26 cellular contexts compared by ENCODE assay signal in the genomic region with DNA sequence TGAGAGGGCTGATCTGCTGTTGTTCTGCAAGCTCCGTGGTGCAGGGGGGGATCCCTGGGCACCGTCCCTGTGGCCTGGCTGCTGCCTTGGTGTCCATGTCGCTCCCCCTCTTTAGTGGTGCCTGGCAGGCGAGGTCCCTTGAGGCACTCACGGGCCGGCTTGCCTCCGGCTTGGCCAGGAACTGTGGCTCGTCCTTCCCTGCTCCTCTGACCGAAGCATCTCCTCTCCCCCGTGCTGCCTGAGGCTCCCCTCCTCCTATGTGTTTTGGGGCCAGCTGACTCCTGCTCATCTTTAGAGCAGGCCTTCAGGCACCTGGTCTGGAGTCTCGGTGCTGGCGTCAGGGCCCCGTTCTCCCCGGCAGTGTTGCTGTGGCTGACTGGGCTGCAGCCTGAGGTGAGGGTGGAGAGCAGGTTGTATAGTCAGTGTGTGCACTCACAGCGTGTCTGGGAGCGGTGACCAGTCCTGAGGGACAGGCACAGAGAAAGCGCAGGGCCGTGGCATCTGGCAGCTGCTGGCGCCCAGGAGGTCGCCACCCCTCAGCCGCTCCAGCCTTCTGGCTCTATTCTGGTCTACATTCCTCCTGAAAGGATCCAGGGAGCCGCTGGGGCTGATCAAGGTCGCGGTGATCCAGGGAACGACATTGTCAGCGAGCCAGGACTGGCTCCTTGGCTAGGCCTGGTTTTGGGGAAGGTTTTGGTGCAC. TPM values are rescaled to one million over a fixed set of nuclear protein-coding genes. Genes with fewer than 3 reads are reported as not detected.
A peak's percentile ranks its signal among the peaks of the same experiment; 100 is the strongest.
DNase-seq lines count a peak whose midpoint lies in the region; ATAC-seq, FAIRE-seq and TF ChIP-seq lines count a peak whose summit lies in the region.
"Had no signal": no experiment of that assay in that cellular context is flagged by ENCODE, and none has a peak within 500 bp of the region (broad histone marks: within the 10 kb centered on the region; RNA-seq: fewer than 3 reads in every experiment).

No MANE protein-coding gene starts in this region.

- H4K20me1 ChIP-seq in HepG2 (ENCODE audit: insufficient read depth, low read length), result no peaks in the 10 kb centered on the region

- H3K9me3 ChIP-seq in HepG2 (ENCODE audit: low read length), result no peaks in the 10 kb centered on the region
- no peaks in the 10 kb centered on the region for H3K9me3 ChIP-seq in right lobe of liver
- H3K9me3 ChIP-seq in right cardiac atrium (ENCODE audit: control insufficient read depth, low read length), result no peaks in the 10 kb centered on the region
- H3K9me3 ChIP-seq in vagina, result no peaks in the 10 kb centered on the region
- H3K9me3 ChIP-seq: HAP-1, lower lobe of right lung, psoas muscle had no signal

- H2AFZ ChIP-seq in HepG2 (ENCODE audit: low read length), result no peak overlapping the region

- in situ Hi-C loops in HepG2 (cut with HindIII; ENCODE audit: extremely low pct_ligation_motif_present, low pct_unique_long_range_greater_than_20kb), result loop anchor here (10.0 kb wide), 1 partner anchor 297 kb away; a partner anchor contains a TSS

- H3K4me3 ChIP-seq in HepG2 (replicated peaks in 1 of 3; ENCODE audit: insufficient read depth in 1 of 3, low read depth in 2 of 3, low read length in 3 of 3) (no peak overlapping the region), right lobe of liver (no peak overlapping the region), right cardiac atrium (ENCODE audit: low read length) (no peak overlapping the region), vagina (no peak overlapping the region)
- H3K4me3 ChIP-seq: GM12878, HAP-1, lower lobe of right lung, psoas muscle, skin epidermis had no signal

- ATAC-seq in HepG2 (no peak), right lobe of liver (no peak), right cardiac atrium (no peak)
- ATAC-seq: effector memory CD8-positive, alpha-beta T cell; GM12878; lower lobe of right lung; psoas muscle had no signal

- H3K4me1 ChIP-seq in HepG2 (ENCODE audit: insufficient read depth, low read length), result 0 out of 2 replicates have a peak, but pooled peaks cover 5% of the 10 kb centered on the region
- H3K4me1 ChIP-seq in right lobe of liver, result no peaks in the 10 kb centered on the region
- H3K4me1 ChIP-seq in right cardiac atrium (ENCODE audit: control insufficient read depth, insufficient read depth, low read length), result peaks cover 5% of the 10 kb centered on the region
- H3K4me1 ChIP-seq in vagina, result peaks cover 8% of the 10 kb centered on the region
- H3K4me1 ChIP-seq: HAP-1 had no signal

- intact Hi-C loops in HepG2 (cut with micrococcal nuclease; ENCODE audit: unreplicated experiment) (loop anchor here (5.0 to 10.0 kb wide), 2 partner anchors 103 to 299 kb away; a partner anchor contains a TSS), right lobe of liver (cut with DNase I) (loop anchor here in 1 of 2 donors (10.0 kb wide), 2 partner anchors 67 to 157 kb away; no protein-coding TSS in a partner anchor), right cardiac atrium (cut with DNase I) (loop anchor here in 1 of 4 donors (10.0 kb wide), 3 partner anchors 67 to 103 kb away; a partner anchor contains a TSS), vagina (cut with DNase I) (no loop called here)
- intact Hi-C loops in dendritic cell treated with granulocyte-macrophage colony-stimulating factor and Interleukin-4, amounts not matched to agents 40 ng/mL and 50 ng/mL, for 4 days (cut with micrococcal nuclease), result loop anchor here (10.0 kb wide), 1 partner anchor 297 kb away; a partner anchor contains a TSS

- TF ChIP-seq CTCF in HepG2 (CRISPR knock-in tag; IDR thresholded peaks at IDR 0.05), result no peak
- no peak for TF ChIP-seq CTCF in right lobe of liver (IDR thresholded peaks at IDR 0.05)
- no peak for TF ChIP-seq CTCF in vagina (IDR thresholded peaks at IDR 0.05)

- WGBS in HepG2 (ENCODE audit: low lambda C conversion rate), result 94% methylated on average over 25 of the region's 26 CpGs
- no CpG with 5 or more reads among the region's 26 CpGs for WGBS in right lobe of liver (ENCODE audit: insufficient coverage, low coverage, low lambda C conversion rate, missing lambda C conversion rate)
- 72% methylated on average over 26 of the region's 26 CpGs for WGBS in right cardiac atrium

- TF ChIP-seq RAD21 in HepG2 (CRISPR knock-in tag; IDR thresholded peaks at IDR 0.05), result no peak

- no peaks in the 10 kb centered on the region for H3K9me3 Mint-ChIP-seq in dendritic cell treated with granulocyte-macrophage colony-stimulating factor and Interleukin-4, amounts not matched to agents 40 ng/mL and 50 ng/mL, for 4 days
- H3K9me3 Mint-ChIP-seq in activated CD4-positive, alpha-beta memory T cell treated with anti-CD3 and anti-CD28 coated beads, Interleukin-2, amount 10 ng/mL, durations not matched to agents 7 days and 5 days, result no peaks in the 10 kb centered on the region
- H3K9me3 Mint-ChIP-seq: activated naive CD8-positive, alpha-beta T cell treated with anti-CD3 and anti-CD28 coated beads, Interleukin-2, amount 10 ng/mL, durations not matched to agents 7 days and 5 days; effector memory CD8-positive, alpha-beta T cell; T-helper 2 cell treated with Interferon-gamma antibody and Interleukin-4, amounts not matched to agents 5 μg/mL and 100 μg/mL, for 36 hours had no signal

- H3K4me2 ChIP-seq in HepG2 (ENCODE audit: low read depth, low read length), result no peak overlapping the region

- H3K79me2 ChIP-seq in HepG2 (ENCODE audit: insufficient read depth, low read length), result no peaks in the 10 kb centered on the region

- no peak overlapping the region for H3K27ac ChIP-seq in HepG2 (ENCODE audit: extremely low read length, insufficient read depth, low read length)
- H3K27ac ChIP-seq in right lobe of liver, result no peak overlapping the region
- H3K27ac ChIP-seq in right cardiac atrium (ENCODE audit: low read length), result no peak overlapping the region
- H3K27ac ChIP-seq in vagina, result peak overlapping the region; percentile 4
- H3K27ac ChIP-seq: lower lobe of right lung, psoas muscle, VCaP had no signal

- TF ChIP-seq POLR2A in HepG2 (IDR thresholded peaks at IDR 0.05; ENCODE audit: insufficient read depth in 1 of 2, low read depth in 2 of 2, low read length in 2 of 2) (0 out of 4 replicates have a peak, but pooled peaks of 1 of the 2 experiments have one; percentile 31), right lobe of liver (IDR thresholded peaks at IDR 0.05) (no peak), vagina (IDR thresholded peaks at IDR 0.05) (no peak), GM12891 (IDR thresholded peaks at IDR 0.05; ENCODE audit: low read depth, low read length) (no peak)

- FAIRE-seq in HepG2 (lab: Jason Lieb, UNC) (no peak), GM12891 (lab: Jason Lieb, UNC) (no peak)
- FAIRE-seq: GM12878, keratinocyte, urothelium cell line had no signal

- DNase-seq in HepG2 (ENCODE audit: low spot score) (no peak), right lobe of liver (no peak), right cardiac atrium (peak; percentile 14 to 43 (median 42)), vagina (ENCODE audit: extremely low spot score in 2 of 2) (no peak), GM12891 (ENCODE audit: insufficient read length, low spot score) (no peak)
- no peak for DNase-seq in activated CD8-positive, alpha-beta memory T cell treated with anti-CD3 and anti-CD28 coated beads, Interleukin-2, amount 50 U/mL, for 4 hours
- DNase-seq in activated CD4-positive, alpha-beta memory T cell treated with anti-CD3 and anti-CD28 coated beads, Interleukin-2, amount 10 ng/mL, durations not matched to agents 7 days and 5 days, result no peak
- DNase-seq: activated CD4-positive, alpha-beta T cell treated with anti-CD3 and anti-CD28 coated beads, Interleukin-2, amount 50 U/mL, for 1 hour; activated CD8-positive, alpha-beta memory T cell treated with anti-CD3 and anti-CD28 coated beads, Interleukin-2, amount 50 U/mL, for 48 hours; activated effector memory CD4-positive, alpha-beta T cell treated with anti-CD3 and anti-CD28 coated beads, Interleukin-2, amount 50 U/mL, for 16 hours; activated naive CD8-positive, alpha-beta T cell treated with anti-CD3 and anti-CD28 coated beads, Interleukin-2, amount 10 ng/mL, durations not matched to agents 7 days and 5 days; effector memory CD8-positive, alpha-beta T cell; Kasumi-1; lower lobe of right lung; NCI-H1048; NCI-H1694 treated with DMSO at 0.1 percent for 48 hours; NCI-H526 treated with DMSO at 0.1 percent for 48 hours had no signal

- no TSS peak for BruUV-seq in HepG2 (replicated peaks; lab: Mats Ljungman, UMichigan)

- CTCF ChIA-PET in HepG2 (lab: Yijun Ruan, JAX; ENCODE audit: low intra/inter-chr PET ratio, low total read pairs), result no interaction called here
- CTCF ChIA-PET in activated CD4-positive, alpha-beta memory T cell treated with anti-CD3 and anti-CD28 coated beads, Interleukin-2, amount 10 ng/mL, durations not matched to agents 7 days and 5 days (lab: Charles Lee), result no interaction called here

- H3K36me3 Mint-ChIP-seq in dendritic cell treated with granulocyte-macrophage colony-stimulating factor and Interleukin-4, amounts not matched to agents 40 ng/mL and 50 ng/mL, for 4 days (ENCODE audit: low read depth), result peaks cover 100% of the 10 kb centered on the region
- peaks cover 9% of the 10 kb centered on the region for H3K36me3 Mint-ChIP-seq in activated CD4-positive, alpha-beta memory T cell treated with anti-CD3 and anti-CD28 coated beads, Interleukin-2, amount 10 ng/mL, durations not matched to agents 7 days and 5 days (ENCODE audit: low read depth)

- TF ChIP-seq EP300 in HepG2 (IDR thresholded peaks at IDR 0.05; ENCODE audit: low read depth in 2 of 2, low read length in 2 of 2), result no peak
- no peak for TF ChIP-seq EP300 in HepG2 (CRISPR knock-in tag; IDR thresholded peaks at IDR 0.05; ENCODE audit: borderline replicate concordance)

- peaks cover 44% of the 10 kb centered on the region for H3K4me1 Mint-ChIP-seq in dendritic cell treated with granulocyte-macrophage colony-stimulating factor and Interleukin-4, amounts not matched to agents 40 ng/mL and 50 ng/mL, for 4 days (ENCODE audit: low read depth)
- H3K4me1 Mint-ChIP-seq in activated CD4-positive, alpha-beta memory T cell treated with anti-CD3 and anti-CD28 coated beads, Interleukin-2, amount 10 ng/mL, durations not matched to agents 7 days and 5 days, result peaks cover 2% of the 10 kb centered on the region
- H3K4me1 Mint-ChIP-seq: activated naive CD8-positive, alpha-beta T cell treated with anti-CD3 and anti-CD28 coated beads, Interleukin-2, amount 10 ng/mL, durations not matched to agents 7 days and 5 days had no signal

- POLR2A ChIA-PET in HepG2 (lab: Yijun Ruan, JAX), result no interaction called here
- POLR2A ChIA-PET in activated CD4-positive, alpha-beta memory T cell treated with anti-CD3 and anti-CD28 coated beads, Interleukin-2, amount 10 ng/mL, durations not matched to agents 7 days and 5 days (lab: Charles Lee), result no interaction called here

- H3K27me3 Mint-ChIP-seq in dendritic cell treated with granulocyte-macrophage colony-stimulating factor and Interleukin-4, amounts not matched to agents 40 ng/mL and 50 ng/mL, for 4 days, result no peaks in the 10 kb centered on the region
- H3K27me3 Mint-ChIP-seq in activated CD4-positive, alpha-beta memory T cell treated with anti-CD3 and anti-CD28 coated beads, Interleukin-2, amount 10 ng/mL, durations not matched to agents 7 days and 5 days, result no peaks in the 10 kb centered on the region
- H3K27me3 Mint-ChIP-seq: activated naive CD8-positive, alpha-beta T cell treated with anti-CD3 and anti-CD28 coated beads, Interleukin-2, amount 10 ng/mL, durations not matched to agents 7 days and 5 days; effector memory CD8-positive, alpha-beta T cell had no signal

- no peak overlapping the region for H3K4me3 Mint-ChIP-seq in dendritic cell treated with granulocyte-macrophage colony-stimulating factor and Interleukin-4, amounts not matched to agents 40 ng/mL and 50 ng/mL, for 4 days
- H3K4me3 Mint-ChIP-seq in activated CD4-positive, alpha-beta memory T cell treated with anti-CD3 and anti-CD28 coated beads, Interleukin-2, amount 10 ng/mL, durations not matched to agents 7 days and 5 days, result no peak overlapping the region
- H3K4me3 Mint-ChIP-seq: activated naive CD8-positive, alpha-beta T cell treated with anti-CD3 and anti-CD28 coated beads, Interleukin-2, amount 10 ng/mL, durations not matched to agents 7 days and 5 days; effector memory CD8-positive, alpha-beta T cell; T-helper 2 cell treated with Interferon-gamma antibody and Interleukin-4, amounts not matched to agents 5 μg/mL and 100 μg/mL, for 36 hours had no signal

- H3K27me3 ChIP-seq in HepG2 (ENCODE audit: control insufficient read depth in 1 of 2, insufficient read depth in 2 of 2, low read length in 2 of 2) (no peaks in the 10 kb centered on the region), right lobe of liver (no peaks in the 10 kb centered on the region), right cardiac atrium (ENCODE audit: control insufficient read depth, insufficient read depth) (no peaks in the 10 kb centered on the region), vagina (no peaks in the 10 kb centered on the region)

- no peak overlapping the region for H3K9ac ChIP-seq in HepG2 (ENCODE audit: insufficient read depth, low read depth, low read length)

- H3K36me3 ChIP-seq in HepG2 (replicated peaks in 1 of 2; ENCODE audit: control insufficient read depth in 1 of 2, insufficient read depth in 2 of 2, low read length in 2 of 2), result peaks cover 28 to 41% of the 10 kb centered on the region in 2 experiments
- H3K36me3 ChIP-seq in right lobe of liver, result peaks cover 0 to 4% (median 0%) of the 10 kb centered on the region in 4 donors
- peaks cover 0 to 48% of the 10 kb centered on the region in 2 donors for H3K36me3 ChIP-seq in vagina

- peak overlapping the region; percentile 57 for H3K27ac Mint-ChIP-seq in dendritic cell treated with granulocyte-macrophage colony-stimulating factor and Interleukin-4, amounts not matched to agents 40 ng/mL and 50 ng/mL, for 4 days
- H3K27ac Mint-ChIP-seq in activated CD4-positive, alpha-beta memory T cell treated with anti-CD3 and anti-CD28 coated beads, Interleukin-2, amount 10 ng/mL, durations not matched to agents 7 days and 5 days, result no peak overlapping the region
- H3K27ac Mint-ChIP-seq: activated naive CD8-positive, alpha-beta T cell treated with anti-CD3 and anti-CD28 coated beads, Interleukin-2, amount 10 ng/mL, durations not matched to agents 7 days and 5 days; T-helper 2 cell treated with Interferon-gamma antibody and Interleukin-4, amounts not matched to agents 5 μg/mL and 100 μg/mL, for 36 hours had no signal

RNA-seq across cellular contexts. Expression of a gene that starts 43.7 kb away (rescaled TPM):
- total RNA-seq in HepG2 (2016; rRNA removed; fragmentation: Illumina TruSeq; extraction: Trizol), result 82.0 and 86.3 TPM in 2 replicates
- total RNA-seq in HepG2 (2016; cell fraction: cytosol; rRNA removed; fragmentation: Illumina TruSeq; extraction: Trizol; ENCODE audit: low read depth), result 5.4 and 6.5 TPM in 2 replicates
- total RNA-seq in HepG2 (2016; cell fraction: insoluble cytoplasmic fraction; rRNA removed; fragmentation: Illumina TruSeq; extraction: Trizol), result 69.1 and 89.6 TPM in 2 replicates
- 18.0 and 19.5 TPM in 2 replicates for total RNA-seq in HepG2 (2016; cell fraction: membrane; rRNA removed; fragmentation: Illumina TruSeq; extraction: Trizol)
- 59.8 and 63.0 TPM in 2 replicates for total RNA-seq in HepG2 (2016; cell fraction: nucleus; rRNA removed; fragmentation: Illumina TruSeq; extraction: Trizol)
- 24.2 and 37.5 TPM in 2 replicates for polyA plus RNA-seq in HepG2 (2011; rRNA removed)
- 24.4 and 27.4 TPM in 2 replicates for polyA plus RNA-seq in HepG2 (2011; cell fraction: cytosol; rRNA removed)
- polyA plus RNA-seq in HepG2 (2011; cell fraction: nucleus; rRNA removed), result 111 and 112 TPM in 2 replicates
- polyA plus RNA-seq in HepG2 (2012), result 26.9 and 46.5 TPM in 2 replicates
- polyA plus RNA-seq in HepG2 (2016; cell fraction: cytosol; fragmentation: Illumina TruSeq; extraction: Trizol; ENCODE audit: low read depth), result 3.5 TPM in 2 replicates
- 45.7 and 58.6 TPM in 2 replicates for polyA plus RNA-seq in HepG2 (2016; cell fraction: insoluble cytoplasmic fraction; fragmentation: Illumina TruSeq; extraction: Trizol; ENCODE audit: low read depth)
- 7.2 and 9.8 TPM in 2 replicates for polyA plus RNA-seq in HepG2 (2016; cell fraction: membrane; fragmentation: Illumina TruSeq; extraction: Trizol; ENCODE audit: low read depth)
- 79.7 and 85.5 TPM in 2 replicates for polyA plus RNA-seq in HepG2 (2016; cell fraction: nucleus; fragmentation: Illumina TruSeq; extraction: Trizol; ENCODE audit: insufficient read depth, low read depth)
- polyA minus RNA-seq in HepG2 (2011; rRNA and poly(A)+ RNA removed; ENCODE audit: low replicate concordance), result 26.5 and 80.5 TPM in 2 replicates
- polyA minus RNA-seq in HepG2 (2011; cell fraction: cytosol; rRNA and poly(A)+ RNA removed), result 36.1 and 38.1 TPM in 2 replicates
- 27.9 and 31.3 TPM in 2 replicates for polyA minus RNA-seq in HepG2 (2011; cell fraction: nucleus; rRNA and poly(A)+ RNA removed)
- total RNA-seq in right lobe of liver, result 10 to 100 TPM in 3 of 6 experiments, 1 to 10 TPM in 3; 6.6 to 27.4 (median 13.2) TPM
- 100 to 1,000 TPM; 154 to 219 (median 194) TPM for total RNA-seq in right cardiac atrium
- 136 TPM for polyA plus RNA-seq in right cardiac atrium
- total RNA-seq in vagina, result 117 TPM
- polyA plus RNA-seq in GM12891 (2012; ENCODE audit: low read depth, missing spikeins), result 16.7 TPM
- total RNA-seq in activated CD4-positive, alpha-beta memory T cell treated with anti-CD3 and anti-CD28 coated beads, Interleukin-2, amount 10 ng/mL, durations not matched to agents 7 days and 5 days, result 10 to 100 TPM; 28.4 to 29.8 TPM

Comparison
In these comparisons a context has a peak if more than half of its experiments do, and no peak if none do; other contexts are left out.
1. DNase-seq: peak in right cardiac atrium (3 of 3); none in HepG2 (single experiment), right lobe of liver (0 of 3), vagina (0 of 2), GM12891 (single experiment), activated CD8-positive, alpha-beta memory T cell treated with anti-CD3 and anti-CD28 coated beads, Interleukin-2, amount 50 U/mL, for 4 hours (single experiment) and activated CD4-positive, alpha-beta memory T cell treated with anti-CD3 and anti-CD28 coated beads, Interleukin-2, amount 10 ng/mL, durations not matched to agents 7 days and 5 days (single experiment).